Comparison of ENCODE assay signal across 8 cellular contexts in the genomic region with DNA sequence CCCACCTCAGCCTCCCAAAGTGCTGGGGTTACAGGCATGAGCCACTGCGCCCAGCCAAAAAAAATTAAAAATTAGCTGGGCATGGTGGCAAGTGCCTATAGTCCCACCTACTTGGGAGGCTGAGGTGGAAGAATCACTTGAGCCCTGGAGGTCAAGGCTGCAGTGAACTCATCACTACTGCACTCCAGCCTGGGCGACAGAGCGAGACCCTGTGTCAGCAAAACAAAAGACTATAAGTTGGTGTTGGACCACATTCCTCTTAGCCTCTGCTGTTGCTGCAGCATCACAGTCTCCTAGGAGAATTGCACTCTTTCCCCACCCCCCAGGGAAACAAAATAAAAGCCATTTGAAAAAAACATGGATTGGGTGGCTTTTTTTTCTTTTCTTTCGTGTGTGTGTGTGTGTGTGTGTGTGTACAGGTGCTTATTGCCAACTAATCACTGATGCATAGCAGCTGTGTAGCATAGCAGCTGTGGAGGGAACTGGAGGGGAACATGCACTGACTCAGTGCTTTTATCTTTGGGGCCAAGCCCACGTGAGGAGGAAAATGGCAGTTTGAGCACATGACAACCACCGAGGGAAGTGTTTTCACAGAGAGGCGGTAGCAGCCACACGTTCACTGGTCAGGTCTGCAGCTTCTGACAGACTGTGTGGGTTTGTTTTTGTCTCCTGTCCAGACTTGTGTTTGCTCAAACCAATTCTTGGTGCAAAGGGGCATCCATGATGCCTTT. TPM values are rescaled to one million over a fixed set of nuclear protein-coding genes. Genes with fewer than 3 reads are reported as not detected.
DNase-seq lines count a peak whose midpoint lies in the region; ATAC-seq, FAIRE-seq and TF ChIP-seq lines count a peak whose summit lies in the region.

No MANE protein-coding gene starts in this region.

- peaks cover 4% of the 10 kb centered on the region for H3K4me1 Mint-ChIP-seq in CD8-positive, alpha-beta T cell (ENCODE audit: low read depth)

- FAIRE-seq in K562 (lab: Jason Lieb, UNC): no peak

- peak; percentile 30; the same call in 1 of the 2 replicates for TF ChIP-seq EP300 in K562 (IDR thresholded peaks at IDR 0.05; ENCODE audit: low read length)

- WGBS in K562 (ENCODE audit: insufficient coverage, low coverage, missing lambda C conversion rate): 38% methylated on average over 7 of the region's 8 CpGs

- H3K9me1 ChIP-seq in K562 (ENCODE audit: control insufficient read depth, insufficient read depth, low read length): no peaks in the 10 kb centered on the region

- no peaks in the 10 kb centered on the region for H3K27me3 Mint-ChIP-seq in CD8-positive, alpha-beta T cell (ENCODE audit: low read depth)

- H3K79me2 ChIP-seq in K562 (ENCODE audit: control insufficient read depth, insufficient read depth, low read length): no peaks in the 10 kb centered on the region

- H3K4me3 ChIP-seq in K562 (no peak overlapping the region), left lung (no peak overlapping the region)
- H3K4me3 ChIP-seq in CD8-positive, alpha-beta T cell (ENCODE audit: low read depth, low read length): no peak overlapping the region

- DNase-seq in COR-L47 (lab: John Stamatoyannopoulos, UW): peak; percentile 52
- DNase-seq in NCI-H1092 (lab: John Stamatoyannopoulos, UW): peak; percentile 10
- DNase-seq in K562 (ENCODE audit: extremely low read depth in 1 of 4, low spot score in 3 of 4): peak in 2 of 4 experiments; percentile 38 to 68
- DNase-seq in left lung: no peak
- no peak for DNase-seq in CD8-positive, alpha-beta T cell
- DNase-seq in NCI-H524 (lab: John Stamatoyannopoulos, UW): no peak
- DNase-seq in OCI-M2 (lab: John Stamatoyannopoulos, UW; ENCODE audit: unreplicated experiment): no peak

- H3K4me1 ChIP-seq in K562 (replicated peaks in 1 of 2; ENCODE audit: control insufficient read depth in 2 of 2, insufficient read depth in 2 of 2, low read length in 2 of 2) (peaks cover 4 to 8% of the 10 kb centered on the region in 2 experiments; a peak in 4 of 5 replicates), left lung (no peaks in the 10 kb centered on the region)
- no peaks in the 10 kb centered on the region for H3K4me1 ChIP-seq in CD8-positive, alpha-beta T cell (ENCODE audit: insufficient read depth, low read length)

- no peak overlapping the region for H3K4me3 Mint-ChIP-seq in CD8-positive, alpha-beta T cell

- CTCF ChIA-PET in K562 (lab: Yijun Ruan, JAX; ENCODE audit: low intra/inter-chr PET ratio): no interaction called here
- CTCF ChIA-PET in CD8-positive, alpha-beta T cell (lab: Charles Lee): interaction anchor here (0.9 to 2.7 kb wide), 10 partner anchors 10 to 92 kb away, joined by 3 to 18 read pairs (median 5); partner anchors contain the start of gene ALDH5A1

- in situ Hi-C loops in K562 (cut with MboI): no loop called here

- H3K36me3 ChIP-seq in K562 (ENCODE audit: control insufficient read depth, insufficient read depth, low read length): no peaks in the 10 kb centered on the region
- no peaks in the 10 kb centered on the region for H3K36me3 ChIP-seq in left lung
- no peaks in the 10 kb centered on the region for H3K36me3 ChIP-seq in CD8-positive, alpha-beta T cell (ENCODE audit: insufficient read depth, low read length)

- POLR2A ChIA-PET in K562 (lab: Yijun Ruan, JAX): interaction anchor here (0.8 to 2.9 kb wide), 4 partner anchors 27 to 253 kb away, joined by 3 to 9 read pairs (median 4); partner anchors contain the start of gene ALDH5A1
- POLR2A ChIA-PET in CD8-positive, alpha-beta T cell (lab: Charles Lee): no interaction called here

- TF ChIP-seq POLR2A in K562 (conservative IDR thresholded peaks at IDR 0.05): no peak

- H3K36me3 Mint-ChIP-seq in CD8-positive, alpha-beta T cell: peaks cover 33% of the 10 kb centered on the region

- intact Hi-C loops in K562 (cut with micrococcal nuclease) (loop anchor here (5.0 kb wide), 1 partner anchor 470 kb away; no protein-coding TSS in a partner anchor), left lung (cut with DNase I) (no loop called here)
- intact Hi-C loops in CD8-positive, alpha-beta T cell (cut with DNase I, micrococcal nuclease): loop anchor here in 1 of 2 experiments (5.0 kb wide), 1 partner anchor 90 kb away; no protein-coding TSS in a partner anchor

- H3K27me3 ChIP-seq in K562 (ENCODE audit: control insufficient read depth in 2 of 2, insufficient read depth in 2 of 2, low read length in 2 of 2): no peaks in the 10 kb centered on the region
- H3K27me3 ChIP-seq in left lung: no peaks in the 10 kb centered on the region
- no peaks in the 10 kb centered on the region for H3K27me3 ChIP-seq in CD8-positive, alpha-beta T cell (ENCODE audit: insufficient read depth, low read length)

- no TSS peak for BruUV-seq in K562 (replicated peaks; lab: Mats Ljungman, UMichigan)

- TF ChIP-seq RAD21 in K562 (CRISPR knock-in tag; conservative IDR thresholded peaks at IDR 0.05 in 1 of 2, IDR thresholded peaks at IDR 0.05 in 1 of 2): no peak

- peak overlapping the region; percentile 88 for H2AFZ ChIP-seq in K562 (ENCODE audit: low read depth, low read length)

- H3K4me2 ChIP-seq in K562 (ENCODE audit: insufficient read depth, low read length): peak overlapping the region; percentile 44; the same call in 1 of the 2 replicates

- H3K27ac Mint-ChIP-seq in CD8-positive, alpha-beta T cell: no peak overlapping the region

- H3K9ac ChIP-seq in K562 (ENCODE audit: insufficient read depth in 1 of 2, low read depth in 2 of 2, low read length in 2 of 2): no peak overlapping the region; a peak in 1 of 4 replicates

- H3K9me3 ChIP-seq in K562 (replicated peaks; ENCODE audit: control insufficient read depth, insufficient read depth, low read depth, low read length) (no peaks in the 10 kb centered on the region), left lung (no peaks in the 10 kb centered on the region)
- no peaks in the 10 kb centered on the region for H3K9me3 ChIP-seq in CD8-positive, alpha-beta T cell (ENCODE audit: low read length)

- no peaks in the 10 kb centered on the region for H3K9me3 Mint-ChIP-seq in CD8-positive, alpha-beta T cell

- H4K20me1 ChIP-seq in K562 (replicated peaks; ENCODE audit: control insufficient read depth, insufficient read depth, low read length): no peaks in the 10 kb centered on the region

- H3K27ac ChIP-seq in K562 (ENCODE audit: extremely low read depth, low read depth, low read length): peak overlapping the region; percentile 59; the same call in 1 of the 3 replicates
- no peak overlapping the region for H3K27ac ChIP-seq in left lung
- H3K27ac ChIP-seq in CD8-positive, alpha-beta T cell (ENCODE audit: low read depth, low read length): no peak overlapping the region

- TF ChIP-seq CTCF in K562 (IDR thresholded peaks at IDR 0.05 in 2 of 3, conservative IDR thresholded peaks at IDR 0.05 in 1 of 3; ENCODE audit: insufficient read depth in 2 of 3, low read depth in 1 of 3, low read length in 3 of 3): no peak
- TF ChIP-seq CTCF in left lung (IDR thresholded peaks at IDR 0.05): no peak
- TF ChIP-seq CTCF in CD8-positive, alpha-beta T cell (IDR thresholded peaks at IDR 0.05): no peak

- ATAC-seq in GM21528 (IDR thresholded peaks at IDR 0.05; ENCODE audit: low FRiP score, unreplicated experiment) (peak; percentile 33), K562 (peak; percentile 49), left lung (no peak)
- ATAC-seq in CD8-positive, alpha-beta T cell: no peak

RNA-seq across cellular contexts. Expression of gene ALDH5A1, which starts 27.5 kb away (rescaled TPM):
- total RNA-seq in K562 (2011; cell fraction: chromatin; rRNA removed; ENCODE audit: low replicate concordance): 7.0 and 9.4 TPM in 2 replicates
- 4.2 and 5.3 TPM in 2 replicates for total RNA-seq in K562 (2011; cell fraction: nucleolus; rRNA removed)
- total RNA-seq in K562 (2011; cell fraction: nucleoplasm; rRNA removed): 9.3 and 9.6 TPM in 2 replicates
- total RNA-seq in K562 (2014; rRNA removed): 8.6 and 12.0 TPM in 2 replicates
- total RNA-seq in K562 (2014; rRNA removed; fragmentation: Illumina TruSeq; extraction: Trizol): 8.9 and 9.9 TPM in 2 replicates
- 11.4 and 11.9 TPM in 2 replicates for total RNA-seq in K562 (2015; rRNA removed; fragmentation: Illumina TruSeq; extraction: Trizol)
- total RNA-seq in K562 (2021): 19.7 and 20.5 TPM in 2 replicates
- polyA plus RNA-seq in K562 (2011; rRNA removed): 5.2 and 9.5 TPM in 2 replicates
- polyA plus RNA-seq in K562 (2011; cell fraction: cytosol; rRNA removed): 3.3 and 6.7 TPM in 2 replicates
- 5.2 and 8.1 TPM in 2 replicates for polyA plus RNA-seq in K562 (2011; cell fraction: nucleus; rRNA removed)
- polyA plus RNA-seq in K562 (2012): 15.6 and 20.1 TPM in 2 replicates
- 14.4 and 16.1 TPM in 2 replicates for polyA plus RNA-seq in K562 (2014; fragmentation: Illumina TruSeq; extraction: Trizol)
- polyA plus RNA-seq in K562 (2014; fragmentation: Nextera tagmentation; extraction: Ambion mirVana): 1 to 10 TPM; 2.2 to 3.4 TPM
- 12.7 and 12.8 TPM in 2 replicates for polyA plus RNA-seq in K562 (2014; rRNA removed)
- polyA minus RNA-seq in K562 (2011; rRNA and poly(A)+ RNA removed): 5.8 and 10.9 TPM in 2 replicates
- polyA minus RNA-seq in K562 (2011; cell fraction: cytosol; rRNA and poly(A)+ RNA removed): 6.6 and 10.3 TPM in 2 replicates
- 2.3 and 2.6 TPM in 2 replicates for polyA minus RNA-seq in K562 (2011; cell fraction: nucleus; rRNA and poly(A)+ RNA removed)
- total RNA-seq in left lung: 10 to 100 TPM; 10.4 to 21.8 TPM
- 1 to 10 TPM; 4.0 to 4.7 TPM for total RNA-seq in CD8-positive, alpha-beta T cell

RNA-seq across cellular contexts. Expression of gene GPLD1, which starts 32.9 kb away (rescaled TPM):
- 4.4 and 5.7 TPM in 2 replicates for total RNA-seq in K562 (2011; cell fraction: chromatin; rRNA removed; ENCODE audit: low replicate concordance)
- total RNA-seq in K562 (2011; cell fraction: nucleolus; rRNA removed): 1.3 and 1.8 TPM in 2 replicates
- 3.4 and 5.0 TPM in 2 replicates for total RNA-seq in K562 (2011; cell fraction: nucleoplasm; rRNA removed)
- total RNA-seq in K562 (2014; rRNA removed): 1.0 and 1.5 TPM in 2 replicates
- 0.76 and 0.89 TPM in 2 replicates for total RNA-seq in K562 (2014; rRNA removed; fragmentation: Illumina TruSeq; extraction: Trizol)
- total RNA-seq in K562 (2015; rRNA removed; fragmentation: Illumina TruSeq; extraction: Trizol): 1.0 and 1.3 TPM in 2 replicates
- total RNA-seq in K562 (2021): 0.96 and 1.2 TPM in 2 replicates
- 0.30 and 0.86 TPM in 2 replicates for polyA plus RNA-seq in K562 (2011; rRNA removed)
- 0.25 and 0.45 TPM in 2 replicates for polyA plus RNA-seq in K562 (2011; cell fraction: cytosol; rRNA removed)
- 0.77 and 1.1 TPM in 2 replicates for polyA plus RNA-seq in K562 (2011; cell fraction: nucleus; rRNA removed)
- 0.79 and 0.83 TPM in 2 replicates for polyA plus RNA-seq in K562 (2012)
- polyA plus RNA-seq in K562 (2014; fragmentation: Illumina TruSeq; extraction: Trizol): 0.46 and 0.82 TPM in 2 replicates
- polyA plus RNA-seq in K562 (2014; fragmentation: Nextera tagmentation; extraction: Ambion mirVana): under 1 TPM; 0.11 to 0.13 TPM
- polyA plus RNA-seq in K562 (2014; rRNA removed): 0.26 and 0.57 TPM in 2 replicates
- 0.78 and 1.2 TPM in 2 replicates for polyA minus RNA-seq in K562 (2011; rRNA and poly(A)+ RNA removed)
- polyA minus RNA-seq in K562 (2011; cell fraction: cytosol; rRNA and poly(A)+ RNA removed): 0.36 and 0.95 TPM in 2 replicates
- polyA minus RNA-seq in K562 (2011; cell fraction: nucleus; rRNA and poly(A)+ RNA removed): 1.1 and 1.2 TPM in 2 replicates
- total RNA-seq in left lung: 1 to 10 TPM; 1.7 to 2.7 TPM
- total RNA-seq in CD8-positive, alpha-beta T cell: under 1 TPM; 0.19 to 0.73 TPM

Comparison
In these comparisons a context has a peak if more than half of its experiments do, and no peak if none do; other contexts are left out.
1. DNase-seq: peak in COR-L47 (single experiment) and NCI-H1092 (single experiment); none in left lung (0 of 2), CD8-positive, alpha-beta T cell (0 of 7), NCI-H524 (0 of 2) and OCI-M2 (single experiment).
2. ATAC-seq: peak in GM21528 (single experiment) and K562 (single experiment); none in left lung (single experiment) and CD8-positive, alpha-beta T cell (single experiment).